24 cellular contexts compared by ENCODE assay signal in the genomic region with DNA sequence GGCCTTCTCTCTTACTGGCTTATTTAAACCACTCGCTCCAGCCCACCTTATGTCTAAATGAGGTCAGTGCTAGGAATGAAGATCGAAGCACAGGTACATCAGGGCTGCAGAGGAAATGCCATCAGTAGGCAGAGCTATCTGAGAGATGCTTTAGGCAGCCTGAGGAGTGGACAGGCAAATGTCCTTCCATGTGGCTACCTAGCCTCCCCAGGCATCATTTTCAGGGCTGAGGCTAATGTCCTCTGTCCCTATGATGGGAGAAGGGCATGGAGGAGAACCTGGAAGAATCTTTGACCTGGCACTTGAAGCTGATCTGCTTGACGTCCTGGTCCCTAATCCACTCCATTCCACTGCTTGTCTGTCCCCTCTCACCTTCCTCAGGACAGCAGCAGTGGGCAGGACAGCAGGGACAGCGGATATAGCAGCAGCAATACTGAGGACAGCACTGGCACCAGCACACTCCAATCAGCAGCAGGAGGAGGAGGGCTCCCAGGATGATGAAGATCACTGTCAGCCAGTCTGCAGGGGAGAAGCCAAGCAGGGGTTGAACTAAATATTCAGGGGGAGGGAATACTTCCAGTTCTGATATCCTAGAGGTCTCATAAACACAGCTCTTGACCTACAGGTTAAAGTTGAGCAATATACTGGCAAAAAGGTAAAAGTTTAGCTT. TPM values are rescaled to one million over a fixed set of nuclear protein-coding genes. Genes with fewer than 3 reads are reported as not detected.
DNase-seq lines count a peak whose midpoint lies in the region; ATAC-seq and TF ChIP-seq lines count a peak whose summit lies in the region.
"Had no signal": no experiment of that assay in that cellular context is flagged by ENCODE, and none has a peak within 500 bp of the region (broad histone marks: within the 10 kb centered on the region; RNA-seq: fewer than 3 reads in every experiment).

No MANE protein-coding gene starts in this region.

- no peaks in the 10 kb centered on the region for H3K9me3 Mint-ChIP-seq in activated B cell treated with CpG ODN at 0.5 μM for 24 hours
- H3K9me3 Mint-ChIP-seq: activated naive CD4-positive, alpha-beta T cell treated with anti-CD3 and anti-CD28 coated beads for 36 hours; CD4-positive, alpha-beta T cell; stimulated activated naive B cell treated with anti-CD40 and anti-IgM and Interleukin-4, amounts not matched to agents 10 μg/mL and 1 μg/mL and 100 μg/mL, for 72 hours had no signal

- H3K4me3 ChIP-seq in HCT116 (replicated peaks in 1 of 2; ENCODE audit: low read depth in 1 of 2, low read length in 2 of 2): no peak overlapping the region
- H3K4me3 ChIP-seq: thyroid gland had no signal

- no peak overlapping the region for H3K4me3 Mint-ChIP-seq in activated B cell treated with CpG ODN at 0.5 μM for 24 hours
- H3K4me3 Mint-ChIP-seq: activated naive CD4-positive, alpha-beta T cell treated with anti-CD3 and anti-CD28 coated beads for 36 hours; CD4-positive, alpha-beta T cell; stimulated activated naive B cell treated with anti-CD40 and anti-IgM and Interleukin-4, amounts not matched to agents 10 μg/mL and 1 μg/mL and 100 μg/mL, for 72 hours had no signal

- no peaks in the 10 kb centered on the region for H3K36me3 ChIP-seq in HCT116 (ENCODE audit: control insufficient read depth in 1 of 2, insufficient read depth in 2 of 2, low read length in 2 of 2)
- H3K36me3 ChIP-seq: neutrophil, thyroid gland had no signal

- no peaks in the 10 kb centered on the region for H3K27me3 Mint-ChIP-seq in activated B cell treated with CpG ODN at 0.5 μM for 24 hours
- H3K27me3 Mint-ChIP-seq: stimulated activated naive B cell treated with anti-CD40 and anti-IgM and Interleukin-4, amounts not matched to agents 10 μg/mL and 1 μg/mL and 100 μg/mL, for 72 hours had no signal

- intact Hi-C loops in HCT116 (cut with micrococcal nuclease) (no loop called here), activated B cell treated with CpG ODN at 0.5 μM for 24 hours (cut with micrococcal nuclease) (loop anchor here (5.0 kb wide), 1 partner anchor 254 kb away; the partner anchor contains the start of gene GOLGB1)

- RAD21 ChIA-PET in HCT116 (lab: Charles Lee; ENCODE audit: low non-redundant PET in 1 of 2, low total read pairs in 2 of 2, uncharacterized antibody in 2 of 2, unreplicated experiment in 2 of 2): no interaction called here

- TF ChIP-seq RAD21 in HCT116 (IDR thresholded peaks at IDR 0.05; ENCODE audit: low read depth): no peak

- no peaks in the 10 kb centered on the region for H4K20me1 ChIP-seq in HCT116 (ENCODE audit: insufficient read depth)

- no peaks in the 10 kb centered on the region for H3K9me3 ChIP-seq in HCT116 (ENCODE audit: control insufficient read depth in 1 of 2, insufficient read depth in 1 of 2, low read depth in 1 of 2, low read length in 2 of 2)
- H3K9me3 ChIP-seq: neutrophil, thyroid gland had no signal

- no peaks in the 10 kb centered on the region for H3K27me3 ChIP-seq in HCT116 (ENCODE audit: insufficient read depth, low read length)
- H3K27me3 ChIP-seq: neutrophil, thyroid gland had no signal

- no peak overlapping the region for H2AFZ ChIP-seq in HCT116 (ENCODE audit: low read depth, low read length, poor library complexity, severe bottlenecking)

- peaks cover 98% of the 10 kb centered on the region for H3K4me1 Mint-ChIP-seq in activated B cell treated with CpG ODN at 0.5 μM for 24 hours

- H3K4me1 ChIP-seq in HCT116 (ENCODE audit: control insufficient read depth in 1 of 2, insufficient read depth in 2 of 2, low read length in 2 of 2): peaks cover 0 to 3% of the 10 kb centered on the region in 2 experiments; a peak in 1 of 4 replicates
- H3K4me1 ChIP-seq: thyroid gland had no signal

- no peaks in the 10 kb centered on the region for H3K36me3 Mint-ChIP-seq in activated B cell treated with CpG ODN at 0.5 μM for 24 hours (ENCODE audit: low read depth)

- H3K9me2 ChIP-seq in HCT116 (ENCODE audit: insufficient read depth): no peaks in the 10 kb centered on the region

- DNase-seq in AG20443 (ENCODE audit: low spot score): peak; percentile 58
- no peak for DNase-seq in HCT116 (ENCODE audit: low read depth, low spot score)
- no peak for DNase-seq in activated B cell treated with CpG ODN at 0.5 μM for 24 hours
- peak; percentile 34 for DNase-seq in iris pigment epithelial cell (ENCODE audit: low read depth)
- no peak for DNase-seq in GDM1 (lab: John Stamatoyannopoulos, UW)
- DNase-seq in SIG-M5 treated with dmso at 0.1 percent for 504 hours (lab: John Stamatoyannopoulos, UW; ENCODE audit: unreplicated experiment): no peak
- no peak for DNase-seq in stimulated activated naive CD4-positive, alpha-beta T cell treated with Interleukin-2 at 50 U/mL for 16 hours (lab: John Stamatoyannopoulos, UW)
- DNase-seq: activated naive CD4-positive, alpha-beta T cell treated with anti-CD3 and anti-CD28 coated beads for 36 hours; activated T-cell treated with anti-CD3 and anti-CD28 coated beads for 4 hours; aorta; CD4-positive, alpha-beta T cell; left cardiac atrium; MM.1S; NCI-H187; NCI-H446; NK-92 treated with Interleukin-12 subunit alpha and Interleukin-12 subunit beta, amount 100 ng/mL, for 24 hours; stimulated activated naive B cell treated with anti-CD40 and anti-IgM and Interleukin-4, amounts not matched to agents 10 μg/mL and 1 μg/mL and 100 μg/mL, for 72 hours; thyroid gland had no signal

- no peak overlapping the region for H3K4me2 ChIP-seq in HCT116 (ENCODE audit: low read length)

- peak; percentile 52 for ATAC-seq in HCT116
- no peak for ATAC-seq in activated B cell treated with CpG ODN at 0.5 μM for 24 hours (ENCODE audit: low read depth)
- ATAC-seq in HG03095 (IDR thresholded peaks at IDR 0.05; ENCODE audit: unreplicated experiment): no peak
- ATAC-seq: left cardiac atrium; stimulated activated naive B cell treated with anti-CD40 and anti-IgM and Interleukin-4, amounts not matched to agents 10 μg/mL and 1 μg/mL and 100 μg/mL, for 72 hours had no signal

- POLR2A ChIA-PET in HCT116 (lab: Charles Lee): no interaction called here
- POLR2A ChIA-PET in activated B cell treated with CpG ODN at 0.5 μM for 24 hours (lab: Charles Lee): interaction anchor here (0.7 kb wide), 2 partner anchors 68 to 208 kb away, joined by 3 read pairs; no protein-coding TSS in a partner anchor

- no peak for TF ChIP-seq CTCF in HCT116 (IDR thresholded peaks at IDR 0.05 in 2 of 3, conservative IDR thresholded peaks at IDR 0.05 in 1 of 3; ENCODE audit: borderline replicate concordance in 1 of 3, insufficient read depth in 1 of 3, low read depth in 2 of 3, low read length in 2 of 3)
- TF ChIP-seq CTCF in activated B cell treated with CpG ODN at 0.5 μM for 24 hours (IDR thresholded peaks at IDR 0.05): no peak

- H3K79me2 ChIP-seq in HCT116 (ENCODE audit: insufficient read depth, low read length): no peaks in the 10 kb centered on the region

- H3K27ac ChIP-seq in HCT116 (ENCODE audit: low read depth, low read length): no peak overlapping the region
- H3K27ac ChIP-seq: neutrophil, RWPE1, thyroid gland had no signal

- H3K27ac Mint-ChIP-seq in activated B cell treated with CpG ODN at 0.5 μM for 24 hours: peak overlapping the region; percentile 9
- H3K27ac Mint-ChIP-seq: activated naive CD4-positive, alpha-beta T cell treated with anti-CD3 and anti-CD28 coated beads for 36 hours; CD4-positive, alpha-beta T cell; stimulated activated naive B cell treated with anti-CD40 and anti-IgM and Interleukin-4, amounts not matched to agents 10 μg/mL and 1 μg/mL and 100 μg/mL, for 72 hours had no signal

- H3K9ac ChIP-seq in HCT116 (ENCODE audit: low read length): no peak overlapping the region

- TF ChIP-seq POLR2A in HCT116 (IDR thresholded peaks at IDR 0.05; ENCODE audit: borderline replicate concordance, extremely low read depth, insufficient read depth, insufficient read length): no peak

- BruUV-seq in HCT116 (replicated peaks; lab: Mats Ljungman, UMichigan): no TSS peak

- CTCF ChIA-PET in HCT116 (lab: Charles Lee) (no interaction called here), activated B cell treated with CpG ODN at 0.5 μM for 24 hours (lab: Charles Lee) (interaction anchor here (1.5 kb wide), 1 partner anchor 11 kb away, joined by 4 read pairs; no protein-coding TSS in a partner anchor)

TF ChIP-seq in HCT116, 20 proteins besides CTCF, POLR2A, EP300 and RAD21 (continues in another document):
- TF ChIP-seq EZH2phosphoT487 (IDR thresholded peaks at IDR 0.05; ENCODE audit: borderline replicate concordance) (no peak), CBX3 (IDR thresholded peaks at IDR 0.05; ENCODE audit: low read depth) (no peak), FOSL1 (IDR thresholded peaks at IDR 0.05; ENCODE audit: low read depth) (no peak), ATF3 (IDR thresholded peaks at IDR 0.05) (no peak), EGR1 (IDR thresholded peaks at IDR 0.05; ENCODE audit: low read depth) (no peak), ZBTB33 (IDR thresholded peaks at IDR 0.05; ENCODE audit: extremely low read depth, insufficient replicate concordance, low read length) (no peak), TCF7L2 (IDR thresholded peaks at IDR 0.05; ENCODE audit: borderline replicate concordance, extremely low read depth, insufficient read depth, insufficient read length) (no peak), JUND (IDR thresholded peaks at IDR 0.05) (no peak), POLR2AphosphoS5 (IDR thresholded peaks at IDR 0.05; ENCODE audit: low read depth, low read length) (no peak), SRF (IDR thresholded peaks at IDR 0.05; ENCODE audit: low read depth) (no peak), ZFX (IDR thresholded peaks at IDR 0.05) (no peak)

RNA-seq across cellular contexts. Expression of gene ILDR1, which starts 21.0 kb away (rescaled TPM):
- 2.9 TPM for total RNA-seq in HCT116 (2021; ENCODE audit: unreplicated experiment)
- 3.8 and 4.8 TPM in 2 replicates for polyA plus RNA-seq in HCT116 (2012)
- 1.3 and 1.4 TPM in 2 replicates for total RNA-seq in activated B cell treated with CpG ODN at 0.5 μM for 24 hours
- total RNA-seq: A673; activated naive CD4-positive, alpha-beta T cell treated with anti-CD3 and anti-CD28 coated beads for 36 hours; aorta; CD4-positive, alpha-beta T cell; fibroblast of villous mesenchyme; left cardiac atrium had no signal

RNA-seq across cellular contexts. Expression of gene CD86, which starts 54.1 kb away (rescaled TPM):
- total RNA-seq in HCT116 (2021; ENCODE audit: unreplicated experiment): not detected
- polyA plus RNA-seq in HCT116 (2012): not detected in 2 replicates
- 31.2 and 31.7 TPM in 2 replicates for total RNA-seq in activated B cell treated with CpG ODN at 0.5 μM for 24 hours
- total RNA-seq: A673; activated naive CD4-positive, alpha-beta T cell treated with anti-CD3 and anti-CD28 coated beads for 36 hours; fibroblast of villous mesenchyme; renal cortical epithelial cell had no signal

Comparison
In these comparisons a context has a peak if more than half of its experiments do, and no peak if none do; other contexts are left out.
1. DNase-seq: peak in AG20443 (single experiment) and iris pigment epithelial cell (single experiment); none in HCT116 (single experiment), activated B cell treated with CpG ODN at 0.5 μM for 24 hours (single experiment), GDM1 (single experiment), SIG-M5 treated with dmso at 0.1 percent for 504 hours (single experiment) and stimulated activated naive CD4-positive, alpha-beta T cell treated with Interleukin-2 at 50 U/mL for 16 hours (single experiment).
2. RNA of gene CD86, which starts 54.1 kb away (total RNA-seq): 31.2 to 31.7 TPM in activated B cell treated with CpG ODN at 0.5 μM for 24 hours; not detected in HCT116 (single experiment); every median in the first group is over 10 times any median in the second.